2 cellular contexts compared by ENCODE assay signal in genomic region chr10:69408318-69409175, GRCh38.
TF ChIP-seq lines count a peak whose summit lies in the region.

No MANE protein-coding gene starts in this region.

TF ChIP-seq in A549, 52 proteins besides CTCF, POLR2A, EP300 and RAD21 (continued from another document):
- TF ChIP-seq GATA3 (IDR thresholded peaks at IDR 0.05; ENCODE audit: borderline replicate concordance) (no peak), NPAS2 (CRISPR knock-in tag; IDR thresholded peaks at IDR 0.05; ENCODE audit: borderline replicate concordance) (no peak), HOXB5 (CRISPR knock-in tag; IDR thresholded peaks at IDR 0.05) (peak; percentile 92), BHLHE40 (IDR thresholded peaks at IDR 0.05; ENCODE audit: low read depth, low read length) (no peak), CHD4 (IDR thresholded peaks at IDR 0.05; ENCODE audit: borderline replicate concordance) (no peak), POLR2AphosphoS2 (conservative IDR thresholded peaks at IDR 0.05; ENCODE audit: low read length) (no peak), KDM5A (IDR thresholded peaks at IDR 0.05) (no peak), MAZ (IDR thresholded peaks at IDR 0.05; ENCODE audit: borderline replicate concordance, low read depth, low read length) (no peak; the same call in 1 of the 2 replicates), EHMT2 (IDR thresholded peaks at IDR 0.05; ENCODE audit: low read depth) (no peak), ZFP36 (IDR thresholded peaks at IDR 0.05; ENCODE audit: borderline replicate concordance, partially characterized antibody) (no peak), ZSCAN20 (CRISPR knock-in tag; IDR thresholded peaks at IDR 0.05) (peak; percentile 60; the same call in 1 of the 2 replicates), EHF (CRISPR knock-in tag; IDR thresholded peaks at IDR 0.05) (peak; percentile 95), FOSB (CRISPR knock-in tag; IDR thresholded peaks at IDR 0.05) (no peak), FOXS1 (CRISPR knock-in tag; IDR thresholded peaks at IDR 0.05) (no peak), KDM1A (IDR thresholded peaks at IDR 0.05; ENCODE audit: low read depth) (no peak), RCOR1 (IDR thresholded peaks at IDR 0.05; ENCODE audit: low read depth, low read length) (no peak), HMGXB4 (CRISPR knock-in tag; IDR thresholded peaks at IDR 0.05; ENCODE audit: borderline replicate concordance) (peak; percentile 93), CBX2 (IDR thresholded peaks at IDR 0.05; ENCODE audit: borderline replicate concordance, low read depth) (no peak), RNF2 (IDR thresholded peaks at IDR 0.05; ENCODE audit: borderline replicate concordance, low read depth) (no peak), ZNF302 (CRISPR knock-in tag; IDR thresholded peaks at IDR 0.05) (peak; percentile 43; the same call in 1 of the 2 replicates), MYC (IDR thresholded peaks at IDR 0.05; ENCODE audit: borderline replicate concordance, low read length) (0 out of 2 replicates have a peak, but pooled peaks have one; percentile 67), PBX3 (IDR thresholded peaks at IDR 0.05) (no peak), FOSL2 (IDR thresholded peaks at IDR 0.05) (no peak), FOSL2 (CRISPR knock-in tag; IDR thresholded peaks at IDR 0.05) (0 out of 2 replicates have a peak, but pooled peaks have one; percentile 29), TP53 (CRISPR knock-in tag; IDR thresholded peaks at IDR 0.05) (peak; percentile 94), NFE2L2 (conservative IDR thresholded peaks at IDR 0.05; ENCODE audit: low read length) (no peak)

TF ChIP-seq in GM12878, 131 proteins besides CTCF, POLR2A, EP300 and RAD21 (continued from another document and continues in another):
- no peak; the same call in 1 of the 2 replicates for TF ChIP-seq ZBTB40 (IDR thresholded peaks at IDR 0.05; ENCODE audit: borderline replicate concordance)
- TF ChIP-seq CEBPB (IDR thresholded peaks at IDR 0.05; ENCODE audit: borderline replicate concordance in 1 of 2, low read depth in 2 of 2, low read length in 2 of 2): no peak
- no peak for TF ChIP-seq IRF3 (IDR thresholded peaks at IDR 0.05)
- TF ChIP-seq ATF2 (IDR thresholded peaks at IDR 0.05; ENCODE audit: low read length): no peak
- TF ChIP-seq CBX3 (IDR thresholded peaks at IDR 0.05; ENCODE audit: borderline replicate concordance, low read depth): no peak
- TF ChIP-seq PBX3 (IDR thresholded peaks at IDR 0.05; ENCODE audit: insufficient replicate concordance, low read depth, low read length): no peak
- peak; percentile 30 for TF ChIP-seq MEF2B (IDR thresholded peaks at IDR 0.05; ENCODE audit: partially characterized antibody, poor library complexity, severe bottlenecking)
- no peak for TF ChIP-seq TARDBP (IDR thresholded peaks at IDR 0.05; ENCODE audit: borderline replicate concordance)
- TF ChIP-seq CEBPZ (IDR thresholded peaks at IDR 0.05; ENCODE audit: low read depth, low read length): no peak
- TF ChIP-seq E2F4 (IDR thresholded peaks at IDR 0.05; ENCODE audit: low read depth, low read length): no peak
- TF ChIP-seq YBX1 (IDR thresholded peaks at IDR 0.05): no peak
- no peak for TF ChIP-seq HSF1 (IDR thresholded peaks at IDR 0.05; ENCODE audit: low read depth, low read length)
- no peak for TF ChIP-seq NR2C1 (IDR thresholded peaks at IDR 0.05)
- no peak for TF ChIP-seq ZBED1 (IDR thresholded peaks at IDR 0.05; ENCODE audit: borderline replicate concordance)
- TF ChIP-seq ZNF217 (IDR thresholded peaks at IDR 0.05): no peak
- TF ChIP-seq ESRRA (IDR thresholded peaks at IDR 0.05; ENCODE audit: low read length): no peak
- TF ChIP-seq NR2C2 (IDR thresholded peaks at IDR 0.05; ENCODE audit: borderline replicate concordance, control insufficient read depth, insufficient read length, low read depth): no peak
- no peak for TF ChIP-seq NRF1 (conservative IDR thresholded peaks at IDR 0.05; ENCODE audit: low read depth, low read length)
- TF ChIP-seq ZNF274 (IDR thresholded peaks at IDR 0.05; ENCODE audit: insufficient read depth, insufficient read length): no peak
- TF ChIP-seq E2F8 (IDR thresholded peaks at IDR 0.05; ENCODE audit: low read depth, partially characterized antibody): no peak
- no peak for TF ChIP-seq IRF4 (IDR thresholded peaks at IDR 0.05; ENCODE audit: low read depth, low read length)
- no peak for TF ChIP-seq MEF2A (IDR thresholded peaks at IDR 0.05; ENCODE audit: insufficient read depth, low read depth, low read length)
